In genomic region chr9:124120272-124120671, GRCh38 we compare ENCODE assay signal across 11 cellular contexts.
"Had no signal": no experiment of that assay in that cellular context is flagged by ENCODE, and none has a peak within 500 bp of the region (broad histone marks: within the 10 kb centered on the region; RNA-seq: fewer than 3 reads in every experiment).

No MANE protein-coding gene starts in this region.

- H3K4me3 ChIP-seq: GM23248, GM23338, HAP-1 had no signal

- H3K36me3 ChIP-seq: HAP-1 had no signal

- H3K4me1 ChIP-seq: HAP-1 had no signal

- ATAC-seq: GM23338, HCT116 had no signal

- H2AFZ ChIP-seq: GM23248, GM23338 had no signal

- H3K4me2 ChIP-seq: GM23338 had no signal

- H3K9me3 ChIP-seq: HAP-1 had no signal

- FAIRE-seq: H1, H54 had no signal

- H3K9ac ChIP-seq: GM23248 had no signal

- H3K27ac ChIP-seq: GM23248 had no signal

- DNase-seq: GM23248, GOT3, H7, H9, HCEC 1CT, HFFc6 had no signal
